Comparison of ENCODE assay signal across 8 cellular contexts in genomic region chr2:25362049-25362563, GRCh38. TPM values are rescaled to one million over a fixed set of nuclear protein-coding genes. Genes with fewer than 3 reads are reported as not detected.
DNase-seq lines count a peak whose midpoint lies in the region; TF ChIP-seq lines count a peak whose summit lies in the region.

No MANE protein-coding gene starts in this region.

- no peaks in the 10 kb centered on the region for H3K9me3 Mint-ChIP-seq in osteocyte (ENCODE audit: unreplicated experiment)

- peak overlapping the region; percentile 84 for H3K27ac ChIP-seq in thymus (ENCODE audit: low read depth)

- H3K27me3 ChIP-seq in thymus (ENCODE audit: control insufficient read depth, insufficient read depth) = no peaks in the 10 kb centered on the region

- under 1% methylated on average over 18 of the region's 18 CpGs for WGBS in thymus

- peak; percentile 82 for DNase-seq in HFF-Myc (ENCODE audit: extremely low read depth, low read depth)
- DNase-seq in NAMALWA (ENCODE audit: low spot score) = peak; percentile 96
- peak; percentile 91 for DNase-seq in SK-N-DZ (ENCODE audit: low spot score)
- peak; percentile 90 for DNase-seq in activated naive CD4-positive, alpha-beta T cell treated with anti-CD3 and anti-CD28 coated beads, Interleukin-2, amount 50 U/mL, for 16 hours
- peak; percentile 86 for DNase-seq in glomerular visceral epithelial cell (ENCODE audit: extremely low spot score)
- DNase-seq in osteocyte (ENCODE audit: extremely low spot score, unreplicated experiment) = peak; percentile 97

- H3K4me1 Mint-ChIP-seq in osteocyte (ENCODE audit: unreplicated experiment) = peaks cover 9% of the 10 kb centered on the region

- TF ChIP-seq POLR2A in GM10847 (IDR thresholded peaks at IDR 0.05; ENCODE audit: extremely low read depth, insufficient read length) = peak; percentile 88

- H3K4me3 ChIP-seq in HFF-Myc (replicated peaks; ENCODE audit: low read depth, low read length) (peak overlapping the region; percentile 14), thymus (ENCODE audit: low read length) (peak overlapping the region; percentile 65)

- H3K36me3 Mint-ChIP-seq in osteocyte (ENCODE audit: unreplicated experiment) = no peaks in the 10 kb centered on the region

- peak; percentile 96 for TF ChIP-seq CTCF in HFF-Myc (IDR thresholded peaks at IDR 0.05; ENCODE audit: low read depth, low read length, missing control alignments)
- TF ChIP-seq CTCF in osteocyte (IDR thresholded peaks at IDR 0.05) = peak; percentile 96

- peak overlapping the region; percentile 39 for H3K27ac Mint-ChIP-seq in osteocyte (ENCODE audit: unreplicated experiment)

- H3K27me3 Mint-ChIP-seq in osteocyte (ENCODE audit: unreplicated experiment) = no peaks in the 10 kb centered on the region

- H3K36me3 ChIP-seq in thymus (ENCODE audit: control insufficient read depth, insufficient read depth) = no peaks in the 10 kb centered on the region

- no peaks in the 10 kb centered on the region for H3K4me1 ChIP-seq in thymus (ENCODE audit: control insufficient read depth, insufficient read depth, low read length)

- peak overlapping the region; percentile 64 for H3K4me3 Mint-ChIP-seq in osteocyte (ENCODE audit: unreplicated experiment)

- no peaks in the 10 kb centered on the region for H3K9me3 ChIP-seq in thymus (ENCODE audit: control insufficient read depth)

RNA-seq across cellular contexts. Expression of gene DNMT3A, which starts 20.4 kb away (rescaled TPM):
- 14.4 and 17.3 TPM in 2 replicates for polyA plus RNA-seq in SK-N-DZ (2014; cell fraction: cytosol; rRNA removed)
- 33.4 and 46.5 TPM in 2 replicates for polyA plus RNA-seq in SK-N-DZ (2014; cell fraction: nucleus; rRNA removed)
- 80.2 and 85.2 TPM in 2 replicates for total RNA-seq in osteocyte
- polyA plus RNA-seq in thymus = 22.7 TPM

Comparison
In these comparisons a context has a peak if more than half of its experiments do, and no peak if none do; other contexts are left out.
1. Peak in every context shown above with its lines: DNase-seq, H3K4me3 ChIP-seq and H3K27ac ChIP-seq.